ENCODE assay signal across 8 cellular contexts in genomic region chr5:38420691-38421395, GRCh38.
DNase-seq lines count a peak whose midpoint lies in the region; ATAC-seq and TF ChIP-seq lines count a peak whose summit lies in the region.

No MANE protein-coding gene starts in this region.

- H3K4me1 ChIP-seq in HEK293 (ENCODE audit: control insufficient read depth, insufficient read depth, low read length): peaks cover 14% of the 10 kb centered on the region

- H3K4me3 ChIP-seq in HEK293 (ENCODE audit: low read depth, low read length): no peak overlapping the region

- no peaks in the 10 kb centered on the region for H3K36me3 ChIP-seq in HEK293 (ENCODE audit: control insufficient read depth in 2 of 2, insufficient read depth in 1 of 2, low read length in 2 of 2)

- H3K36me3 Mint-ChIP-seq in activated T-cell treated with anti-CD3 and anti-CD28 coated beads, Interleukin-2, amount 50 U/mL, for 72 hours (ENCODE audit: insufficient read depth in 2 of 2): no peaks in the 10 kb centered on the region

- no peaks in the 10 kb centered on the region for H3K9me3 ChIP-seq in HEK293 (ENCODE audit: control insufficient read depth, insufficient read depth, low read depth, low read length)

- no peak overlapping the region for H3K27ac ChIP-seq in HEK293 (ENCODE audit: extremely low read depth, low read depth, low read length)

- no peak overlapping the region for H3K27ac Mint-ChIP-seq in activated T-cell treated with anti-CD3 and anti-CD28 coated beads, Interleukin-2, amount 50 U/mL, for 72 hours

- POLR2A ChIA-PET in HEK293 (lab: Yijun Ruan, JAX): interaction anchor here (1.9 kb wide), 1 partner anchor 21 kb away, joined by 9 read pairs; no protein-coding TSS in a partner anchor

- TF ChIP-seq CTCF in HEK293 (tag by site-specific recombination; IDR thresholded peaks at IDR 0.05): peak; percentile 68

- DNase-seq in DMS 273 treated with DMSO at 0.1 percent for 48 hours (lab: John Stamatoyannopoulos, UW) (peak; percentile 74), NCI-H2227 treated with DMSO at 0.1 percent for 48 hours (lab: John Stamatoyannopoulos, UW) (peak; percentile 66), Right ventricle myocardium superior (no peak), renal cortical epithelial cell (ENCODE audit: low read depth) (peak; percentile 65)
- DNase-seq in activated T-cell treated with anti-CD3 and anti-CD28 coated beads, Interleukin-2, amount 50 U/mL, for 72 hours: peak; percentile 23 to 28

- intact Hi-C loops in Right ventricle myocardium superior (cut with DNase I): loop anchor here (5.0 kb wide), 1 partner anchor 386 kb away; no protein-coding TSS in a partner anchor

- CTCF ChIA-PET in HEK293 (lab: Yijun Ruan, JAX): interaction anchor here (0.6 to 9.0 kb wide), 75 partner anchors 10 to 660 kb away, joined by 3 to 163 read pairs (median 4); partner anchors contain the start of gene LIFR

- no peaks in the 10 kb centered on the region for H3K9me3 Mint-ChIP-seq in activated T-cell treated with anti-CD3 and anti-CD28 coated beads, Interleukin-2, amount 50 U/mL, for 72 hours

- H3K4me3 Mint-ChIP-seq in activated T-cell treated with anti-CD3 and anti-CD28 coated beads, Interleukin-2, amount 50 U/mL, for 72 hours: no peak overlapping the region

- H3K27me3 Mint-ChIP-seq in activated T-cell treated with anti-CD3 and anti-CD28 coated beads, Interleukin-2, amount 50 U/mL, for 72 hours (ENCODE audit: low read depth): peaks cover 25% of the 10 kb centered on the region

- H3K4me1 Mint-ChIP-seq in activated T-cell treated with anti-CD3 and anti-CD28 coated beads, Interleukin-2, amount 50 U/mL, for 72 hours (ENCODE audit: low read depth): no peaks in the 10 kb centered on the region

- ATAC-seq in activated T-cell treated with anti-CD3 and anti-CD28 coated beads, Interleukin-2, amount 50 U/mL, for 72 hours (replicated peaks in 1 of 2): no peak
- ATAC-seq in Right ventricle myocardium superior (ENCODE audit: poor library complexity): peak; percentile 83
- ATAC-seq in activated CD4-positive, CD25-positive, alpha-beta regulatory T cell treated with anti-CD3 and anti-CD28 coated beads, Interleukin-2, amount 50 U/mL, for 24 hours: no peak
- ATAC-seq in GM21390 (IDR thresholded peaks at IDR 0.05; ENCODE audit: unreplicated experiment): no peak

TF ChIP-seq in HEK293, 187 proteins besides CTCF, POLR2A, EP300 and RAD21 (continues in another document):
- TF ChIP-seq BCL11B (tag by site-specific recombination; IDR thresholded peaks at IDR 0.05; ENCODE audit: low read depth) (no peak), KLF8 (tag by site-specific recombination; IDR thresholded peaks at IDR 0.05) (no peak), ZNF654 (tag by site-specific recombination; IDR thresholded peaks at IDR 0.05; ENCODE audit: low read depth) (peak; percentile 91), ZNF548 (tag by site-specific recombination; IDR thresholded peaks at IDR 0.05) (no peak), ZFP69B (tag by site-specific recombination; IDR thresholded peaks at IDR 0.05) (0 out of 2 replicates have a peak, but pooled peaks have one; percentile 15), SP3 (tag by site-specific recombination; IDR thresholded peaks at IDR 0.05) (peak; percentile 16; the same call in 1 of the 2 replicates), SP7 (tag by site-specific recombination; IDR thresholded peaks at IDR 0.05) (peak; percentile 34), ZNF621 (tag by site-specific recombination; IDR thresholded peaks at IDR 0.05) (no peak), ZNF596 (tag by site-specific recombination; IDR thresholded peaks at IDR 0.05) (no peak), ZNF2 (tag by site-specific recombination; IDR thresholded peaks at IDR 0.05) (no peak), ZEB2 (tag by site-specific recombination; IDR thresholded peaks at IDR 0.05) (no peak), YY1 (tag by site-specific recombination; IDR thresholded peaks at IDR 0.05) (peak; percentile 38; the same call in 1 of the 2 replicates), ZNF169 (tag by site-specific recombination; IDR thresholded peaks at IDR 0.05) (no peak), TCF7L2 (IDR thresholded peaks at IDR 0.05; ENCODE audit: borderline replicate concordance, low read depth, low read length) (no peak), ZNF707 (tag by site-specific recombination; IDR thresholded peaks at IDR 0.05) (no peak), ZBTB11 (tag by site-specific recombination; conservative IDR thresholded peaks at IDR 0.05; ENCODE audit: low read depth) (no peak)
- TF ChIP-seq, protein P1, sequence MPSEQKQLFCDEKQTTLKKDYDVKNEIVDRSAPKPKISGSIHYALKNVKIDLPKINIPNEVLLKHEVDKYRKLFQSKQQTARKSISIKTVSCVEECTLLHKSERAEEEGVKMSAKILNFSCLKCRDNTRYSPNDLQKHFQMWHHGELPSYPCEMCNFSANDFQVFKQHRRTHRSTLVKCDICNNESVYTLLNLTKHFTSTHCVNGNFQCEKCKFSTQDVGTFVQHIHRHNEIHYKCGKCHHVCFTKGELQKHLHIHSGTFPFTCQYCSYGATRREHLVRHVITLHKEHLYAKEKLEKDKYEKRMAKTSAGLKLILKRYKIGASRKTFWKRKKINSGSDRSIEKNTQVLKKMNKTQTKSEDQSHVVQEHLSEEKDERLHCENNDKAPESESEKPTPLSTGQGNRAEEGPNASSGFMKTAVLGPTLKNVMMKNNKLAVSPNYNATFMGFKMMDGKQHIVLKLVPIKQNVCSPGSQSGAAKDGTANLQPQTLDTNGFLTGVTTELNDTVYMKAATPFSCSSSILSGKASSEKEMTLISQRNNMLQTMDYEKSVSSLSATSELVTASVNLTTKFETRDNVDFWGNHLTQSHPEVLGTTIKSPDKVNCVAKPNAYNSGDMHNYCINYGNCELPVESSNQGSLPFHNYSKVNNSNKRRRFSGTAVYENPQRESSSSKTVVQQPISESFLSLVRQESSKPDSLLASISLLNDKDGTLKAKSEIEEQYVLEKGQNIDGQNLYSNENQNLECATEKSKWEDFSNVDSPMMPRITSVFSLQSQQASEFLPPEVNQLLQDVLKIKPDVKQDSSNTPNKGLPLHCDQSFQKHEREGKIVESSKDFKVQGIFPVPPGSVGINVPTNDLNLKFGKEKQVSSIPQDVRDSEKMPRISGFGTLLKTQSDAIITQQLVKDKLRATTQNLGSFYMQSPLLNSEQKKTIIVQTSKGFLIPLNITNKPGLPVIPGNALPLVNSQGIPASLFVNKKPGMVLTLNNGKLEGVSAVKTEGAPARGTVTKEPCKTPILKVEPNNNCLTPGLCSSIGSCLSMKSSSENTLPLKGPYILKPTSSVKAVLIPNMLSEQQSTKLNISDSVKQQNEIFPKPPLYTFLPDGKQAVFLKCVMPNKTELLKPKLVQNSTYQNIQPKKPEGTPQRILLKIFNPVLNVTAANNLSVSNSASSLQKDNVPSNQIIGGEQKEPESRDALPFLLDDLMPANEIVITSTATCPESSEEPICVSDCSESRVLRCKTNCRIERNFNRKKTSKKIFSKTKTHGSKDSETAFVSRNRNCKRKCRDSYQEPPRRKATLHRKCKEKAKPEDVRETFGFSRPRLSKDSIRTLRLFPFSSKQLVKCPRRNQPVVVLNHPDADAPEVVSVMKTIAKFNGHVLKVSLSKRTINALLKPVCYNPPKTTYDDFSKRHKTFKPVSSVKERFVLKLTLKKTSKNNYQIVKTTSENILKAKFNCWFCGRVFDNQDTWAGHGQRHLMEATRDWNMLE (tag by site-specific recombination; conservative IDR thresholded peaks at IDR 0.05; ENCODE audit: low read depth): 0 out of 2 replicates have a peak, but pooled peaks have one; percentile 29
- TF ChIP-seq, protein P2, sequence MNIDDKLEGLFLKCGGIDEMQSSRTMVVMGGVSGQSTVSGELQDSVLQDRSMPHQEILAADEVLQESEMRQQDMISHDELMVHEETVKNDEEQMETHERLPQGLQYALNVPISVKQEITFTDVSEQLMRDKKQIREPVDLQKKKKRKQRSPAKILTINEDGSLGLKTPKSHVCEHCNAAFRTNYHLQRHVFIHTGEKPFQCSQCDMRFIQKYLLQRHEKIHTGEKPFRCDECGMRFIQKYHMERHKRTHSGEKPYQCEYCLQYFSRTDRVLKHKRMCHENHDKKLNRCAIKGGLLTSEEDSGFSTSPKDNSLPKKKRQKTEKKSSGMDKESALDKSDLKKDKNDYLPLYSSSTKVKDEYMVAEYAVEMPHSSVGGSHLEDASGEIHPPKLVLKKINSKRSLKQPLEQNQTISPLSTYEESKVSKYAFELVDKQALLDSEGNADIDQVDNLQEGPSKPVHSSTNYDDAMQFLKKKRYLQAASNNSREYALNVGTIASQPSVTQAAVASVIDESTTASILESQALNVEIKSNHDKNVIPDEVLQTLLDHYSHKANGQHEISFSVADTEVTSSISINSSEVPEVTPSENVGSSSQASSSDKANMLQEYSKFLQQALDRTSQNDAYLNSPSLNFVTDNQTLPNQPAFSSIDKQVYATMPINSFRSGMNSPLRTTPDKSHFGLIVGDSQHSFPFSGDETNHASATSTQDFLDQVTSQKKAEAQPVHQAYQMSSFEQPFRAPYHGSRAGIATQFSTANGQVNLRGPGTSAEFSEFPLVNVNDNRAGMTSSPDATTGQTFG (tag by site-specific recombination; IDR thresholded peaks at IDR 0.05; ENCODE audit: borderline replicate concordance): no peak
